ENCODE assay signal across 10 cellular contexts in genomic region chr14:59321184-59321952, GRCh38.
A peak's percentile ranks its signal among the peaks of the same experiment; 100 is the strongest.
DNase-seq lines count a peak whose midpoint lies in the region; ATAC-seq, FAIRE-seq and TF ChIP-seq lines count a peak whose summit lies in the region.
"Had no signal": no experiment of that assay in that cellular context is flagged by ENCODE, and none has a peak within 500 bp of the region (broad histone marks: within the 10 kb centered on the region; RNA-seq: fewer than 3 reads in every experiment).

No MANE protein-coding gene starts in this region.

- no peak overlapping the region for H2AFZ ChIP-seq in endothelial cell of umbilical vein (ENCODE audit: low read depth, low read length)

- peak overlapping the region in 1 of 3 experiments; percentile 23 for H3K4me3 ChIP-seq in endothelial cell of umbilical vein (replicated peaks in 1 of 3; ENCODE audit: insufficient read depth in 1 of 3, low read depth in 1 of 3, low read length in 3 of 3)

- no peaks in the 10 kb centered on the region for H3K9me1 ChIP-seq in endothelial cell of umbilical vein (replicated peaks; ENCODE audit: control insufficient read depth, extremely low read depth, insufficient read depth, low read length)

- peak overlapping the region; percentile 85 for H3K4me2 ChIP-seq in endothelial cell of umbilical vein (ENCODE audit: insufficient read depth, low read length)

- H3K36me3 ChIP-seq in endothelial cell of umbilical vein (ENCODE audit: control insufficient read depth in 2 of 2, extremely low read depth in 1 of 2, insufficient read depth in 2 of 2, low read length in 2 of 2) = peaks cover 0 to 3% of the 10 kb centered on the region in 2 experiments

- peaks cover 21% of the 10 kb centered on the region for H3K4me1 ChIP-seq in endothelial cell of umbilical vein (ENCODE audit: control insufficient read depth, extremely low read depth, insufficient read depth, low read length)

- no peaks in the 10 kb centered on the region for H3K36me3 Mint-ChIP-seq in natural killer cell treated with Interleukin-12 subunit alpha and Interleukin-12 subunit beta and Interleukin-15 and Interleukin-18, amount 100 ng/mL, for 72 hours
- no peaks in the 10 kb centered on the region for H3K36me3 Mint-ChIP-seq in natural killer cell

- dilution Hi-C loops in endothelial cell of umbilical vein (cut with MboI; ENCODE audit: extremely low pct_ligation_motif_present, low sequenced_read_pairs) = no loop called here

- DNase-seq in natural killer cell treated with Interleukin-12 subunit alpha and Interleukin-12 subunit beta and Interleukin-15 and Interleukin-18, amount 100 ng/mL, for 72 hours (ENCODE audit: low spot score) = no peak
- DNase-seq in natural killer cell = no peak
- peak; percentile 90 for DNase-seq in endothelial cell of umbilical vein (ENCODE audit: low read depth, low spot score)
- peak; percentile 18 for DNase-seq in midbrain (lab: John Stamatoyannopoulos, UW)
- no peak for DNase-seq in HEK293T (ENCODE audit: extremely low spot score)
- DNase-seq in epidermal melanocyte (ENCODE audit: insufficient read length, low spot score) = no peak
- no peak for DNase-seq in HuH-7 (ENCODE audit: low spot score)
- DNase-seq: activated naive CD4-positive, alpha-beta T cell treated with anti-CD3 and anti-CD28 coated beads for 36 hours had no signal

- H3K9me3 Mint-ChIP-seq in natural killer cell treated with Interleukin-12 subunit alpha and Interleukin-12 subunit beta and Interleukin-15 and Interleukin-18, amount 100 ng/mL, for 72 hours = no peaks in the 10 kb centered on the region
- H3K9me3 Mint-ChIP-seq in natural killer cell = no peaks in the 10 kb centered on the region
- H3K9me3 Mint-ChIP-seq: activated naive CD4-positive, alpha-beta T cell treated with anti-CD3 and anti-CD28 coated beads for 36 hours; CD14-positive monocyte had no signal

- no peak for TF ChIP-seq POLR2A in endothelial cell of umbilical vein (IDR thresholded peaks at IDR 0.05; ENCODE audit: low read depth, low read length)

- intact Hi-C loops in natural killer cell (cut with micrococcal nuclease) = no loop called here
- intact Hi-C loops in endothelial cell of umbilical vein (cut with micrococcal nuclease) = loop anchor here (1.0 kb wide), 5 partner anchors 11 to 85 kb away; no protein-coding TSS in a partner anchor

- no peaks in the 10 kb centered on the region for H3K27me3 Mint-ChIP-seq in natural killer cell treated with Interleukin-12 subunit alpha and Interleukin-12 subunit beta and Interleukin-15 and Interleukin-18, amount 100 ng/mL, for 72 hours
- no peaks in the 10 kb centered on the region for H3K27me3 Mint-ChIP-seq in natural killer cell (ENCODE audit: low read depth in 2 of 2)

- peak; percentile 71 for FAIRE-seq in endothelial cell of umbilical vein (lab: Jason Lieb, UNC)

- peak overlapping the region; percentile 32 to 35 for H3K27ac Mint-ChIP-seq in natural killer cell treated with Interleukin-12 subunit alpha and Interleukin-12 subunit beta and Interleukin-15 and Interleukin-18, amount 100 ng/mL, for 72 hours
- no peak overlapping the region for H3K27ac Mint-ChIP-seq in natural killer cell
- H3K27ac Mint-ChIP-seq: activated naive CD4-positive, alpha-beta T cell treated with anti-CD3 and anti-CD28 coated beads for 36 hours had no signal

- TSS peak; percentile 45 for BruUV-seq in endothelial cell of umbilical vein (replicated peaks; lab: Mats Ljungman, UMichigan)

- H3K4me3 Mint-ChIP-seq in natural killer cell treated with Interleukin-12 subunit alpha and Interleukin-12 subunit beta and Interleukin-15 and Interleukin-18, amount 100 ng/mL, for 72 hours = peak overlapping the region; percentile 28
- no peak overlapping the region for H3K4me3 Mint-ChIP-seq in natural killer cell
- H3K4me3 Mint-ChIP-seq: activated naive CD4-positive, alpha-beta T cell treated with anti-CD3 and anti-CD28 coated beads for 36 hours had no signal

- H3K9me3 ChIP-seq in endothelial cell of umbilical vein (replicated peaks; ENCODE audit: control insufficient read depth, insufficient read depth, low read length) = no peaks in the 10 kb centered on the region

- H3K9ac ChIP-seq in endothelial cell of umbilical vein (replicated peaks; ENCODE audit: extremely low read depth, insufficient read depth, low read length) = peak overlapping the region; percentile 66

- no peaks in the 10 kb centered on the region for H3K79me2 ChIP-seq in endothelial cell of umbilical vein (ENCODE audit: control insufficient read depth, insufficient read depth, low read length)

- CTCF ChIA-PET in endothelial cell of umbilical vein (lab: Charles Lee) = interaction anchor here (0.9 to 1.5 kb wide), 5 partner anchors 9 to 188 kb away, joined by 3 to 9 read pairs (median 7); no protein-coding TSS in a partner anchor
- CTCF ChIA-PET in HEK293T (lab: Yijun Ruan, JAX) = no interaction called here

- H3K27me3 ChIP-seq in endothelial cell of umbilical vein (ENCODE audit: control insufficient read depth in 2 of 2, insufficient read depth in 2 of 2, low read length in 2 of 2) = no peaks in the 10 kb centered on the region

- no peaks in the 10 kb centered on the region for H4K20me1 ChIP-seq in endothelial cell of umbilical vein (replicated peaks; ENCODE audit: control insufficient read depth, extremely low read depth, insufficient read depth, low read length)

- POLR2A ChIA-PET in endothelial cell of umbilical vein (lab: Charles Lee) = interaction anchor here (1.0 to 1.2 kb wide), 2 partner anchors 14 to 15 kb away, joined by 3 to 4 read pairs; no protein-coding TSS in a partner anchor
- POLR2A ChIA-PET in HEK293T (lab: Yijun Ruan, JAX) = no interaction called here

- TF ChIP-seq CTCF in natural killer cell (IDR thresholded peaks at IDR 0.05) (no peak), endothelial cell of umbilical vein (IDR thresholded peaks at IDR 0.05; ENCODE audit: extremely low read depth in 1 of 2, insufficient read depth in 1 of 2, low read depth in 1 of 2, low read length in 2 of 2) (no peak)

- peaks cover 6 to 8% of the 10 kb centered on the region in 2 donors for H3K4me1 Mint-ChIP-seq in natural killer cell treated with Interleukin-12 subunit alpha and Interleukin-12 subunit beta and Interleukin-15 and Interleukin-18, amount 100 ng/mL, for 72 hours (ENCODE audit: low read depth in 2 of 2)
- peaks cover 5 to 9% of the 10 kb centered on the region in 2 donors for H3K4me1 Mint-ChIP-seq in natural killer cell

- peak; percentile 68 to 76 for ATAC-seq in natural killer cell treated with Interleukin-12 subunit alpha and Interleukin-12 subunit beta and Interleukin-15 and Interleukin-18, amount 100 ng/mL, for 72 hours
- no peak for ATAC-seq in natural killer cell
- ATAC-seq in HG03280 (IDR thresholded peaks at IDR 0.05; ENCODE audit: unreplicated experiment) = no peak

- peak overlapping the region; percentile 84 for H3K27ac ChIP-seq in endothelial cell of umbilical vein (ENCODE audit: insufficient read depth, low read depth, low read length)

TF ChIP-seq in endothelial cell of umbilical vein, 7 proteins besides CTCF, POLR2A, EP300 and RAD21:
- TF ChIP-seq FOS (IDR thresholded peaks at IDR 0.05; ENCODE audit: borderline replicate concordance, insufficient read depth, low read length) (peak; percentile 20), POLR2AphosphoS5 (IDR thresholded peaks at IDR 0.05; ENCODE audit: insufficient read depth, low read depth, low read length) (no peak)

TF ChIP-seq in HEK293T, 16 proteins besides CTCF, POLR2A, EP300 and RAD21:
- TF ChIP-seq ARNT (IDR thresholded peaks at IDR 0.05) (no peak), SUZ12 (IDR thresholded peaks at IDR 0.05) (no peak)
TF ChIP-seq in HEK293T: peak in this region for 0.

Comparison
In these comparisons a context has a peak if more than half of its experiments do, and no peak if none do; other contexts are left out.
1. ATAC-seq: peak in natural killer cell treated with Interleukin-12 subunit alpha and Interleukin-12 subunit beta and Interleukin-15 and Interleukin-18, amount 100 ng/mL, for 72 hours (2 of 2); none in natural killer cell (0 of 3) and HG03280 (single experiment).
2. H3K27ac Mint-ChIP-seq: peak in natural killer cell treated with Interleukin-12 subunit alpha and Interleukin-12 subunit beta and Interleukin-15 and Interleukin-18, amount 100 ng/mL, for 72 hours (2 of 2); none in natural killer cell (0 of 2).
3. DNase-seq: peak in endothelial cell of umbilical vein (single experiment) and midbrain (single experiment); none in natural killer cell treated with Interleukin-12 subunit alpha and Interleukin-12 subunit beta and Interleukin-15 and Interleukin-18, amount 100 ng/mL, for 72 hours (single experiment), natural killer cell (single experiment), HEK293T (single experiment), epidermal melanocyte (single experiment) and HuH-7 (single experiment).